10 cellular contexts compared by ENCODE assay signal in the genomic region with DNA sequence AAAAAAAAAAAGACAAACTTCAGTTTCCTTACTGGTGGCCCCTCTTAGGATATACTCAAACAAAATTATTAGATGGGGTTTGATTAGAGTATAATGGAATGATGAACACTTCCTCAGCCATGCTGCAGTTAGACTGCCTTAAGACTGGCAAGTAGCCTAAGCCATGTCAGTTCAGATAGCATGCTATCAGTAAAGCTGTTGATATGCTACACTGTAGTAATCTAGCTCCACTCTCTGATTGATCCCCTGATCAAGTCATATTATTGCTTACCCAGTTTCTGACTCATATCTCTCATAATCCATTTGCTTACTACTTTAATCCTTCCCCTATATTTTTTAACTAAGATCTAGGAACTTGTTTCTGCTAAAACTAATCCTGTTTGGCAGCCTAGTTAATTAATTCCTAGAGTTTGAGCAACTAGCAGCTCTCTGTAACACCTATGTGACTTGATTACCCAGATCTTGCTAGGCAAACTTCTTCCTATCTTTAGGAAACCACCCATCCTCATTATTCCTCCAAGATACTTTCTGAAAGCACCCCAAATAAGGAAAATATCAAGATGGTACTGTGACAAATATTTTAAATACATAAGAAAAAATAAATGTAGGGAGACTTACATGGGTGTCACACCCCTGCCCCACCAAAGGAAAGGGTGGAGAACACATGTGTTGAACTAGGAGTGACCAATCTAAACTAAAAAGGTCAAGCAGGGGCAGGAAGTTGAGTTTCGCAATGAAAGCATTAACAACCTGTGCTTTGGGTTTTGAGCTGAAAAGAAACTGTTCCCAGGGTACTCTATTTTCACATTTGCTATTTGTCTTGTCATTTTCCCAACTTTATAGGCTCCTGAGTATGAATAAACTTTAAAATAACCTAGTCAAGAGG. TPM values are rescaled to one million over a fixed set of nuclear protein-coding genes. Genes with fewer than 3 reads are reported as not detected.
DNase-seq lines count a peak whose midpoint lies in the region; ATAC-seq, FAIRE-seq and TF ChIP-seq lines count a peak whose summit lies in the region.
"Had no signal": no experiment of that assay in that cellular context is flagged by ENCODE, and none has a peak within 500 bp of the region (broad histone marks: within the 10 kb centered on the region; RNA-seq: fewer than 3 reads in every experiment).

No MANE protein-coding gene starts in this region.

- peak; percentile 11 for DNase-seq in GM03348 (ENCODE audit: low spot score)
- peak; percentile 21 for DNase-seq in MM.1S
- peak; percentile 21 to 38 for DNase-seq in erythroblast (lab: John Stamatoyannopoulos, UW)
- no peak for DNase-seq in progenitor cell of endocrine pancreas (ENCODE audit: low spot score, unreplicated experiment)
- no peak for DNase-seq in C1 segment of cervical spinal cord (lab: John Stamatoyannopoulos, UW)
- DNase-seq in H54 (ENCODE audit: insufficient read length, low spot score), result no peak
- DNase-seq: retina had no signal

- H3K9me3 ChIP-seq in MM.1S (replicated peaks; ENCODE audit: insufficient read depth, low read length), result no peaks in the 10 kb centered on the region
- H3K9me3 ChIP-seq: suprapubic skin had no signal

- FAIRE-seq in H54 (lab: Jason Lieb, UNC), result no peak

- peak overlapping the region; percentile 40; the same call in 1 of the 2 replicates for H3K27ac ChIP-seq in MM.1S (ENCODE audit: low read length)
- H3K27ac ChIP-seq: suprapubic skin had no signal

- peaks cover 85% of the 10 kb centered on the region for H3K79me2 ChIP-seq in MM.1S (ENCODE audit: low read length)

- peaks cover 15% of the 10 kb centered on the region for H3K36me3 Mint-ChIP-seq in progenitor cell of endocrine pancreas (ENCODE audit: insufficient read depth)

- peak overlapping the region; percentile 24; the same call in 1 of the 2 replicates for H3K4me2 ChIP-seq in MM.1S (ENCODE audit: low read depth, low read length)

- no peak overlapping the region for H3K4me3 ChIP-seq in MM.1S (ENCODE audit: low read length)
- H3K4me3 ChIP-seq: suprapubic skin had no signal

- ATAC-seq in HG03135 (IDR thresholded peaks at IDR 0.05; ENCODE audit: unreplicated experiment), result no peak
- ATAC-seq in GM21825 (IDR thresholded peaks at IDR 0.05; ENCODE audit: unreplicated experiment), result no peak

- H3K27me3 Mint-ChIP-seq in progenitor cell of endocrine pancreas, result no peaks in the 10 kb centered on the region

- peaks cover 23% of the 10 kb centered on the region for H3F3A ChIP-seq in MM.1S (ENCODE audit: insufficient read depth, low read length)

- peak overlapping the region; percentile 72 for H3K27ac Mint-ChIP-seq in progenitor cell of endocrine pancreas

- H3K36me3 ChIP-seq in MM.1S (replicated peaks; ENCODE audit: insufficient read depth, low read length), result no peaks in the 10 kb centered on the region

- H3K9me3 Mint-ChIP-seq in progenitor cell of endocrine pancreas (ENCODE audit: low read depth), result no peaks in the 10 kb centered on the region

- no peak for TF ChIP-seq POLR2A in erythroblast (IDR thresholded peaks at IDR 0.05; ENCODE audit: low read length)
- TF ChIP-seq POLR2A in H54 (IDR thresholded peaks at IDR 0.05; ENCODE audit: low read depth, low read length), result no peak

- peaks cover 56% of the 10 kb centered on the region for H3K4me1 ChIP-seq in MM.1S (ENCODE audit: low read length)

- H3K27me3 ChIP-seq in MM.1S (replicated peaks; ENCODE audit: insufficient read depth, low read length), result no peaks in the 10 kb centered on the region
- H3K27me3 ChIP-seq: suprapubic skin had no signal

- H3K4me1 Mint-ChIP-seq in progenitor cell of endocrine pancreas (ENCODE audit: low read depth), result peaks cover 17% of the 10 kb centered on the region

- no peaks in the 10 kb centered on the region for H3K9me2 ChIP-seq in MM.1S (replicated peaks; ENCODE audit: insufficient read depth, low read length)

- H3K9ac ChIP-seq in MM.1S (ENCODE audit: low read length), result no peak overlapping the region

- no peaks in the 10 kb centered on the region for H4K20me1 ChIP-seq in MM.1S (ENCODE audit: insufficient read depth, low read length)

- H2AFZ ChIP-seq in MM.1S (ENCODE audit: low read length), result no peak overlapping the region

- TF ChIP-seq CTCF in MM.1S (IDR thresholded peaks at IDR 0.05; ENCODE audit: low read length) (no peak), progenitor cell of endocrine pancreas (IDR thresholded peaks at IDR 0.05; ENCODE audit: unreplicated experiment) (no peak)

- no peak overlapping the region for H3K4me3 Mint-ChIP-seq in progenitor cell of endocrine pancreas (ENCODE audit: low read depth)

RNA-seq across cellular contexts. Expression of gene PIK3C2A, which starts 43.2 kb away (rescaled TPM):
- total RNA-seq in progenitor cell of endocrine pancreas, result 96.0 and 106 TPM in 2 replicates

Comparison
In these comparisons a context has a peak if more than half of its experiments do, and no peak if none do; other contexts are left out.
1. DNase-seq: peak in GM03348 (single experiment), MM.1S (single experiment) and erythroblast (2 of 2); none in progenitor cell of endocrine pancreas (single experiment), C1 segment of cervical spinal cord (0 of 14) and H54 (single experiment).